In the genomic region with DNA sequence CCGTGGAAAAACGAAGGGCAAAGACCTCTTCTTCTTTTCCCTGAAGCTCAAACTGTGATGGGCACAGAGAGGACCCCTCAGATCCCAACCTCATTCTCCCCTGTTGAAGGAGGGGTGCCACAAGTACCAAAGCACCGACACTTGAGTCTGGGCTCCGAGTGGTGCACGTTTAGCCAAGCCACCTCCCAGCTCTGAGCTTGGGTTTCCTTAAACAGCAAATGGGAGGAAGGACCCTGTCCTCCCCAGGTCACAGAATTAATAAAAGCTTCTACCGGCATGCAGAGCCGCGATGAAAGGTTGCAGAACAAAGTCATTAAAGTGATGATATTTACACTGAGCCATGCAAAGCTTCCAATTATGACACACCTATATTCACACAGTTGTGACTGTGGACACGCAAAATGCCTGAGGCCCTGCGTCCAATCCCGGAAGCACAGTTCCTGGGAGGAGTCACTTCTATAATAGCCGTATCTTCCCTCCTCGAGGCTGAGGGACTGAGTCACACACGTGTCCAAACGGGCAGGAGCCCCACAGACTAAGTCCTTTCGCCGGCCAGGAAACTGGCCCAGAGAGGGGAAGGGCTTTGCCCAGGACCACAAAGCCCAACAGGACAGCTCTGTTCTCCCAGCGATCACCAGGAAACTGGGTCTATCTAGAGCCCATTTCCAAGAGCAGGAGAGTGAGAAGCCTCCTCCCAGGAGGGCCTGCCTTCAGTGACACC, we compare ENCODE assay signal across 8 cellular contexts.
DNase-seq lines count a peak whose midpoint lies in the region; ATAC-seq and TF ChIP-seq lines count a peak whose summit lies in the region.

No MANE protein-coding gene starts in this region.

- H3K27ac Mint-ChIP-seq in nephron progenitor cell = peak overlapping the region; percentile 97

- peak overlapping the region; percentile 81 for H3K4me3 Mint-ChIP-seq in nephron progenitor cell

- peak overlapping the region; percentile 89 for H2AFZ ChIP-seq in Loucy (ENCODE audit: low read length)

- no peaks in the 10 kb centered on the region for H3K9me2 ChIP-seq in Loucy (replicated peaks; ENCODE audit: low read depth, low read length)

- H4K20me1 ChIP-seq in Loucy (ENCODE audit: insufficient read depth, low read length, poor library complexity, severe bottlenecking) = peaks cover 34% of the 10 kb centered on the region

- H3K4me2 ChIP-seq in Loucy (ENCODE audit: low read depth, low read length, poor library complexity, severe bottlenecking) = peak overlapping the region; percentile 76

- peaks cover 54% of the 10 kb centered on the region for H3K4me1 Mint-ChIP-seq in nephron progenitor cell

- H3K9me3 ChIP-seq in Loucy (ENCODE audit: insufficient read depth, low read depth, low read length) = no peaks in the 10 kb centered on the region
- no peaks in the 10 kb centered on the region for H3K9me3 ChIP-seq in WERI-Rb-1 (ENCODE audit: severe bottlenecking)

- peak overlapping the region; percentile 68 for H3K9ac ChIP-seq in Loucy (ENCODE audit: low read depth, low read length, poor library complexity, severe bottlenecking)

- H3K4me1 ChIP-seq in Loucy (ENCODE audit: insufficient read depth, low read length, poor library complexity, severe bottlenecking) = peaks cover 30% of the 10 kb centered on the region

- H3F3A ChIP-seq in Loucy (ENCODE audit: low read depth) = peaks cover 5% of the 10 kb centered on the region; the same call in 1 of the 2 replicates

- H3K36me3 ChIP-seq in Loucy (ENCODE audit: insufficient read depth, low read length) = peaks cover 7% of the 10 kb centered on the region; the same call in 1 of the 2 replicates
- H3K36me3 ChIP-seq in WERI-Rb-1 = peaks cover 27% of the 10 kb centered on the region

- ATAC-seq in activated CD4-positive, CD25-positive, alpha-beta regulatory T cell treated with anti-CD3 and anti-CD28 coated beads, Interleukin-2, amount 50 U/mL, for 24 hours = no peak
- no peak for ATAC-seq in GM21529 (IDR thresholded peaks at IDR 0.05; ENCODE audit: unreplicated experiment)

- H3K36me3 Mint-ChIP-seq in nephron progenitor cell (ENCODE audit: low read depth) = peaks cover 3% of the 10 kb centered on the region

- peak overlapping the region; percentile 88 for H3K27ac ChIP-seq in WERI-Rb-1

- H3K4me3 ChIP-seq in Loucy (ENCODE audit: low read length, poor library complexity, severe bottlenecking) (peak overlapping the region; percentile 68), WERI-Rb-1 (ENCODE audit: low read depth, low read length) (peak overlapping the region; percentile 41)

- peaks cover 39% of the 10 kb centered on the region for H3K79me2 ChIP-seq in Loucy (ENCODE audit: insufficient read depth, low read length)

- H3K27me3 ChIP-seq in Loucy (ENCODE audit: insufficient read depth, low read length, poor library complexity, severe bottlenecking) (peaks cover 4% of the 10 kb centered on the region), WERI-Rb-1 (ENCODE audit: insufficient read depth, low read depth, severe bottlenecking) (no peaks in the 10 kb centered on the region)

- H3K9me3 Mint-ChIP-seq in nephron progenitor cell = no peaks in the 10 kb centered on the region

- peaks cover 3% of the 10 kb centered on the region for H3K27me3 Mint-ChIP-seq in nephron progenitor cell (ENCODE audit: low read depth, poor library complexity)

- TF ChIP-seq CTCF in Loucy (conservative IDR thresholded peaks at IDR 0.05; ENCODE audit: low read length) = no peak
- TF ChIP-seq CTCF in WERI-Rb-1 (IDR thresholded peaks at IDR 0.05; ENCODE audit: low read depth, low read length) = no peak
- TF ChIP-seq CTCF in nephron progenitor cell (IDR thresholded peaks at IDR 0.05) = no peak

- peak; percentile 80 for DNase-seq in ELF-1 (ENCODE audit: low read depth, low spot score)
- peak; percentile 63 for DNase-seq in WERI-Rb-1
- DNase-seq in fibroblast of peridontal ligament (ENCODE audit: extremely low read depth) = peak; percentile 80
- DNase-seq in nephron progenitor cell = no peak
- DNase-seq in NCI-H187 treated with DMSO at 0.1 percent for 48 hours (lab: John Stamatoyannopoulos, UW) = no peak

Comparison
In these comparisons a context has a peak if more than half of its experiments do, and no peak if none do; other contexts are left out.
1. DNase-seq: peak in ELF-1 (single experiment), WERI-Rb-1 (single experiment) and fibroblast of peridontal ligament (single experiment); none in nephron progenitor cell (single experiment) and NCI-H187 treated with DMSO at 0.1 percent for 48 hours (single experiment).